11 cellular contexts compared by ENCODE assay signal in genomic region chr5:1883120-1883924, GRCh38. TPM values are rescaled to one million over a fixed set of nuclear protein-coding genes. Genes with fewer than 3 reads are reported as not detected.
DNase-seq lines count a peak whose midpoint lies in the region; ATAC-seq and TF ChIP-seq lines count a peak whose summit lies in the region.
"Had no signal": no experiment of that assay in that cellular context is flagged by ENCODE, and none has a peak within 500 bp of the region (broad histone marks: within the 10 kb centered on the region; RNA-seq: fewer than 3 reads in every experiment).

No MANE protein-coding gene starts in this region.

- ATAC-seq in upper lobe of right lung (no peak), HG02571 (IDR thresholded peaks at IDR 0.05; ENCODE audit: unreplicated experiment) (no peak), GM21360 (IDR thresholded peaks at IDR 0.05; ENCODE audit: unreplicated experiment) (no peak)

- H3K4me3 Mint-ChIP-seq in activated naive CD8-positive, alpha-beta T cell: peak overlapping the region; percentile 64
- H3K4me3 Mint-ChIP-seq in activated naive CD8-positive, alpha-beta T cell treated with anti-CD3 and anti-CD28 coated beads for 36 hours: no peak overlapping the region
- H3K4me3 Mint-ChIP-seq in activated CD4-positive, alpha-beta memory T cell treated with anti-CD3 and anti-CD28 coated beads, Interleukin-2, amount 10 ng/mL, durations not matched to agents 7 days and 5 days: no peak overlapping the region

- no peak for DNase-seq in activated naive CD8-positive, alpha-beta T cell treated with anti-CD3 and anti-CD28 coated beads for 36 hours
- DNase-seq in astrocyte of the hippocampus (ENCODE audit: low read depth, low spot score) (peak; percentile 45), upper lobe of right lung (no peak)
- DNase-seq in activated CD4-positive, alpha-beta memory T cell treated with anti-CD3 and anti-CD28 coated beads, Interleukin-2, amount 10 ng/mL, durations not matched to agents 7 days and 5 days: no peak
- DNase-seq: activated effector memory CD4-positive, alpha-beta T cell treated with anti-CD3 and anti-CD28 coated beads, Interleukin-2, amount 50 U/mL, for 16 hours; DND-41 had no signal

- no peak overlapping the region for H3K9ac ChIP-seq in iPS-20b (ENCODE audit: low read depth, low read length)

- H3K27me3 ChIP-seq in iPS-20b (ENCODE audit: insufficient read depth, low read length): peaks cover 100% of the 10 kb centered on the region
- peaks cover 94% of the 10 kb centered on the region for H3K27me3 ChIP-seq in upper lobe of right lung

- peaks cover 26% of the 10 kb centered on the region for H3K27me3 Mint-ChIP-seq in activated naive CD8-positive, alpha-beta T cell
- peaks cover 76% of the 10 kb centered on the region for H3K27me3 Mint-ChIP-seq in activated naive CD8-positive, alpha-beta T cell treated with anti-CD3 and anti-CD28 coated beads for 36 hours
- peaks cover 50% of the 10 kb centered on the region for H3K27me3 Mint-ChIP-seq in activated CD4-positive, alpha-beta memory T cell treated with anti-CD3 and anti-CD28 coated beads, Interleukin-2, amount 10 ng/mL, durations not matched to agents 7 days and 5 days

- H3K36me3 ChIP-seq in iPS-20b (ENCODE audit: insufficient read depth, low read depth, low read length) (no peaks in the 10 kb centered on the region), upper lobe of right lung (no peaks in the 10 kb centered on the region)

- H3K4me1 Mint-ChIP-seq in activated naive CD8-positive, alpha-beta T cell (ENCODE audit: low read depth): peaks cover 12% of the 10 kb centered on the region
- H3K4me1 Mint-ChIP-seq in activated naive CD8-positive, alpha-beta T cell treated with anti-CD3 and anti-CD28 coated beads for 36 hours: peaks cover 11% of the 10 kb centered on the region
- H3K4me1 Mint-ChIP-seq in activated CD4-positive, alpha-beta memory T cell treated with anti-CD3 and anti-CD28 coated beads, Interleukin-2, amount 10 ng/mL, durations not matched to agents 7 days and 5 days: peaks cover 3% of the 10 kb centered on the region

- no peak for TF ChIP-seq CTCF in upper lobe of right lung (IDR thresholded peaks at IDR 0.05)

- intact Hi-C loops in upper lobe of right lung (cut with DNase I): no loop called here

- no peaks in the 10 kb centered on the region for H3K9me3 Mint-ChIP-seq in activated naive CD8-positive, alpha-beta T cell (ENCODE audit: low read depth)
- H3K9me3 Mint-ChIP-seq in activated naive CD8-positive, alpha-beta T cell treated with anti-CD3 and anti-CD28 coated beads for 36 hours: no peaks in the 10 kb centered on the region
- no peaks in the 10 kb centered on the region for H3K9me3 Mint-ChIP-seq in activated CD4-positive, alpha-beta memory T cell treated with anti-CD3 and anti-CD28 coated beads, Interleukin-2, amount 10 ng/mL, durations not matched to agents 7 days and 5 days

- H3K36me3 Mint-ChIP-seq in activated naive CD8-positive, alpha-beta T cell: no peaks in the 10 kb centered on the region
- no peaks in the 10 kb centered on the region for H3K36me3 Mint-ChIP-seq in activated naive CD8-positive, alpha-beta T cell treated with anti-CD3 and anti-CD28 coated beads for 36 hours
- H3K36me3 Mint-ChIP-seq in activated CD4-positive, alpha-beta memory T cell treated with anti-CD3 and anti-CD28 coated beads, Interleukin-2, amount 10 ng/mL, durations not matched to agents 7 days and 5 days (ENCODE audit: low read depth): peaks cover 7% of the 10 kb centered on the region

- H3K27ac ChIP-seq in iPS-20b (ENCODE audit: low read length) (no peak overlapping the region), upper lobe of right lung (no peak overlapping the region)

- POLR2A ChIA-PET in activated CD4-positive, alpha-beta memory T cell treated with anti-CD3 and anti-CD28 coated beads, Interleukin-2, amount 10 ng/mL, durations not matched to agents 7 days and 5 days (lab: Charles Lee): no interaction called here

- no peaks in the 10 kb centered on the region; the same call in 1 of the 2 replicates for H3K9me3 ChIP-seq in iPS-20b (ENCODE audit: insufficient read depth, low read depth, low read length)
- H3K9me3 ChIP-seq in upper lobe of right lung: no peaks in the 10 kb centered on the region

- H3K4me3 ChIP-seq in iPS-20b (ENCODE audit: low read length) (peak overlapping the region; percentile 59; the same call in 1 of the 2 replicates), upper lobe of right lung (peak overlapping the region; percentile 16)

- CTCF ChIA-PET in activated CD4-positive, alpha-beta memory T cell treated with anti-CD3 and anti-CD28 coated beads, Interleukin-2, amount 10 ng/mL, durations not matched to agents 7 days and 5 days (lab: Charles Lee): no interaction called here

- peaks cover 8% of the 10 kb centered on the region; the same call in 1 of the 2 replicates for H3K4me1 ChIP-seq in iPS-20b (ENCODE audit: insufficient read depth, low read length)
- H3K4me1 ChIP-seq in upper lobe of right lung: peaks cover 20% of the 10 kb centered on the region

- H3K27ac Mint-ChIP-seq in activated naive CD8-positive, alpha-beta T cell: no peak overlapping the region
- no peak overlapping the region for H3K27ac Mint-ChIP-seq in activated naive CD8-positive, alpha-beta T cell treated with anti-CD3 and anti-CD28 coated beads for 36 hours
- H3K27ac Mint-ChIP-seq in activated CD4-positive, alpha-beta memory T cell treated with anti-CD3 and anti-CD28 coated beads, Interleukin-2, amount 10 ng/mL, durations not matched to agents 7 days and 5 days: no peak overlapping the region

RNA-seq across cellular contexts. Expression of gene IRX4, which starts 0.6 kb away (rescaled TPM):
- total RNA-seq in activated naive CD8-positive, alpha-beta T cell treated with anti-CD3 and anti-CD28 coated beads for 36 hours: not detected
- not detected for total RNA-seq in upper lobe of right lung
- total RNA-seq in activated CD4-positive, alpha-beta memory T cell treated with anti-CD3 and anti-CD28 coated beads, Interleukin-2, amount 10 ng/mL, durations not matched to agents 7 days and 5 days: not detected
- total RNA-seq: temporal lobe had no signal
